Comparison of ENCODE assay signal across 2 cellular contexts in genomic region chr5:141834331-141834730, GRCh38.
TF ChIP-seq lines count a peak whose summit lies in the region.

No MANE protein-coding gene starts in this region.

TF ChIP-seq in HEK293, 187 proteins besides CTCF, POLR2A, EP300 and RAD21:
- no peak for TF ChIP-seq ZNF202 (tag by site-specific recombination; IDR thresholded peaks at IDR 0.05; ENCODE audit: borderline replicate concordance)
- TF ChIP-seq REST (tag by site-specific recombination; IDR thresholded peaks at IDR 0.05), result peak; percentile 86

TF ChIP-seq in H1, 55 proteins besides CTCF, POLR2A, EP300 and RAD21:
- TF ChIP-seq GABPA (IDR thresholded peaks at IDR 0.05; ENCODE audit: borderline replicate concordance, insufficient read depth, low read length) (no peak), KDM1A (IDR thresholded peaks at IDR 0.05; ENCODE audit: borderline replicate concordance, low read length) (no peak), FOSL1 (IDR thresholded peaks at IDR 0.05; ENCODE audit: insufficient read depth, low read depth, low read length) (no peak), SRF (IDR thresholded peaks at IDR 0.05; ENCODE audit: low read depth, low read length) (no peak), ATF3 (IDR thresholded peaks at IDR 0.05; ENCODE audit: insufficient read depth, low read depth, low read length) (no peak), SP4 (IDR thresholded peaks at IDR 0.05; ENCODE audit: low read length) (no peak), SAP30 (IDR thresholded peaks at IDR 0.05; ENCODE audit: insufficient read depth, insufficient replicate concordance, low read length) (no peak), RNF2 (IDR thresholded peaks at IDR 0.05; ENCODE audit: borderline replicate concordance, low read depth, low read length, missing control alignments, poor library complexity, severe bottlenecking) (no peak), HDAC6 (IDR thresholded peaks at IDR 0.05; ENCODE audit: low read depth, low read length) (no peak), GTF2F1 (IDR thresholded peaks at IDR 0.05; ENCODE audit: borderline replicate concordance, low read depth, low read length) (no peak), SIX5 (IDR thresholded peaks at IDR 0.05; ENCODE audit: low read depth, low read length) (no peak), CHD7 (IDR thresholded peaks at IDR 0.05; ENCODE audit: insufficient replicate concordance, low read length) (no peak), YY1 (IDR thresholded peaks at IDR 0.05; ENCODE audit: low read depth, low read length) (no peak), SP1 (IDR thresholded peaks at IDR 0.05; ENCODE audit: low read depth, low read length) (no peak)
TF ChIP-seq in H1: peak in this region for 0.
